ENCODE assay signal across 23 cellular contexts in the genomic region with DNA sequence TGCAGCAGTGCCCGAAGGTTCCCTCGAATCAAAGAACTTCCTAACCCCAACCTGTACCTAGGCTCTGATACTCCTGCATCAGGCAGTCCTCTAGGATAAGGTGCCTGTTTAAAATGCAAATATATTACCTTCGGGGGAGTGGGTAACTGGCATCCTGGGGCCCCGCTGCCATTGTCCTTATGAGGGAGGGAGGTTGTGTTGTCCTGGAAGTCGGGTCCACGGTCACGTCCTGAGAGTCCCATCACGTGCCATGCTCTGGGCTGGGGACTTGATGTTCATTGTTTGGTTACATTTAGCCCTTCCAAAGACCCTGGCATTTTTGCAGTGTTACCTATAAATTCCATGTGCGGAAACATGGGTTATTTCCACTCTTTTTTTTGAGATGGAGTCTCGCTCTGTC.
"Had no signal": no experiment of that assay in that cellular context is flagged by ENCODE, and none has a peak within 500 bp of the region (broad histone marks: within the 10 kb centered on the region; RNA-seq: fewer than 3 reads in every experiment).

No MANE protein-coding gene starts in this region.

- H3K27ac Mint-ChIP-seq: activated B cell treated with CpG ODN at 0.5 μM for 24 hours; activated CD8-positive, alpha-beta T cell treated with anti-CD3 and anti-CD28 coated beads for 36 hours; activated naive CD4-positive, alpha-beta T cell treated with anti-CD3 and anti-CD28 coated beads for 36 hours; activated naive CD4-positive, alpha-beta T cell treated with anti-CD3 and anti-CD28 coated beads, Interleukin-2, amount 50 U/mL, for 24 hours; activated naive CD8-positive, alpha-beta T cell treated with anti-CD3 and anti-CD28 coated beads for 36 hours; activated naive CD8-positive, alpha-beta T cell treated with anti-CD3 and anti-CD28 coated beads, Interleukin-2, amount 50 U/mL, for 24 hours; activated T-helper 2 cell treated with anti-CD3 and anti-CD28 coated beads, Interferon-gamma antibody, Interleukin-2, Interleukin-4, amounts not matched to agents 10 μg/mL and 5 μg/mL and 100 μg/mL, durations not matched to agents 14 hours and 24 hours and 36 hours; dendritic cell treated with granulocyte-macrophage colony-stimulating factor and Interleukin-4, amounts not matched to agents 40 ng/mL and 50 ng/mL, for 4 days; endodermal cell had no signal

- H3K4me1 ChIP-seq: body of pancreas had no signal

- H3K4me3 ChIP-seq: adrenal gland, body of pancreas, coronary artery, dorsolateral prefrontal cortex had no signal

- H3K9me3 Mint-ChIP-seq: activated B cell treated with CpG ODN at 0.5 μM for 24 hours; activated CD8-positive, alpha-beta T cell treated with anti-CD3 and anti-CD28 coated beads for 36 hours; activated naive CD4-positive, alpha-beta T cell treated with anti-CD3 and anti-CD28 coated beads for 36 hours; activated naive CD4-positive, alpha-beta T cell treated with anti-CD3 and anti-CD28 coated beads, Interleukin-2, amount 50 U/mL, for 24 hours; activated naive CD8-positive, alpha-beta T cell treated with anti-CD3 and anti-CD28 coated beads for 36 hours; activated naive CD8-positive, alpha-beta T cell treated with anti-CD3 and anti-CD28 coated beads, Interleukin-2, amount 50 U/mL, for 24 hours; activated T-cell treated with anti-CD3 and anti-CD28 coated beads, Interleukin-2, amount 50 U/mL, for 4 hours; activated T-helper 2 cell treated with anti-CD3 and anti-CD28 coated beads, Interferon-gamma antibody, Interleukin-2, Interleukin-4, amounts not matched to agents 10 μg/mL and 5 μg/mL and 100 μg/mL, durations not matched to agents 14 hours and 24 hours and 36 hours; dendritic cell treated with granulocyte-macrophage colony-stimulating factor and Interleukin-4, amounts not matched to agents 40 ng/mL and 50 ng/mL, for 4 days; endodermal cell had no signal

- ATAC-seq: body of pancreas, esophagus mucosa had no signal

- H3K4me1 Mint-ChIP-seq: activated B cell treated with CpG ODN at 0.5 μM for 24 hours, endodermal cell had no signal

- H3K27ac ChIP-seq: adrenal gland, body of pancreas, coronary artery, dorsolateral prefrontal cortex, WERI-Rb-1 had no signal

- H3K27me3 ChIP-seq: adrenal gland, body of pancreas, dorsolateral prefrontal cortex had no signal

- H3K4me3 Mint-ChIP-seq: activated B cell treated with CpG ODN at 0.5 μM for 24 hours; activated CD8-positive, alpha-beta T cell treated with anti-CD3 and anti-CD28 coated beads for 36 hours; activated naive CD4-positive, alpha-beta T cell treated with anti-CD3 and anti-CD28 coated beads for 36 hours; activated naive CD4-positive, alpha-beta T cell treated with anti-CD3 and anti-CD28 coated beads, Interleukin-2, amount 50 U/mL, for 24 hours; activated naive CD8-positive, alpha-beta T cell treated with anti-CD3 and anti-CD28 coated beads for 36 hours; activated naive CD8-positive, alpha-beta T cell treated with anti-CD3 and anti-CD28 coated beads, Interleukin-2, amount 50 U/mL, for 24 hours; activated T-cell treated with anti-CD3 and anti-CD28 coated beads, Interleukin-2, amount 50 U/mL, for 4 hours; dendritic cell treated with granulocyte-macrophage colony-stimulating factor and Interleukin-4, amounts not matched to agents 40 ng/mL and 50 ng/mL, for 4 days; endodermal cell had no signal

- DNase-seq: activated B cell treated with CpG ODN at 0.5 μM for 24 hours; activated CD8-positive, alpha-beta memory T cell treated with anti-CD3 and anti-CD28 coated beads for 24 hours; activated T-cell treated with anti-CD3 and anti-CD28 coated beads, Interleukin-2, amount 50 U/mL, for 4 hours; adrenal gland; aorta; body of pancreas; cerebellar nuclear complex; effector memory CD4-positive, alpha-beta T cell; endodermal cell; foreskin fibroblast; T1000 had no signal

- H3K36me3 Mint-ChIP-seq: activated naive CD4-positive, alpha-beta T cell treated with anti-CD3 and anti-CD28 coated beads, Interleukin-2, amount 50 U/mL, for 24 hours had no signal

- H3K27me3 Mint-ChIP-seq: activated B cell treated with CpG ODN at 0.5 μM for 24 hours; activated CD8-positive, alpha-beta T cell treated with anti-CD3 and anti-CD28 coated beads for 36 hours; activated naive CD4-positive, alpha-beta T cell treated with anti-CD3 and anti-CD28 coated beads, Interleukin-2, amount 50 U/mL, for 24 hours; activated naive CD8-positive, alpha-beta T cell treated with anti-CD3 and anti-CD28 coated beads for 36 hours; activated naive CD8-positive, alpha-beta T cell treated with anti-CD3 and anti-CD28 coated beads, Interleukin-2, amount 50 U/mL, for 24 hours; dendritic cell treated with granulocyte-macrophage colony-stimulating factor and Interleukin-4, amounts not matched to agents 40 ng/mL and 50 ng/mL, for 4 days had no signal

- FAIRE-seq: frontal cortex had no signal

- H3K36me3 ChIP-seq: adrenal gland, WERI-Rb-1 had no signal

- H3K9me3 ChIP-seq: adrenal gland, body of pancreas had no signal
